ENCODE assay signal across 17 cellular contexts in the genomic region with DNA sequence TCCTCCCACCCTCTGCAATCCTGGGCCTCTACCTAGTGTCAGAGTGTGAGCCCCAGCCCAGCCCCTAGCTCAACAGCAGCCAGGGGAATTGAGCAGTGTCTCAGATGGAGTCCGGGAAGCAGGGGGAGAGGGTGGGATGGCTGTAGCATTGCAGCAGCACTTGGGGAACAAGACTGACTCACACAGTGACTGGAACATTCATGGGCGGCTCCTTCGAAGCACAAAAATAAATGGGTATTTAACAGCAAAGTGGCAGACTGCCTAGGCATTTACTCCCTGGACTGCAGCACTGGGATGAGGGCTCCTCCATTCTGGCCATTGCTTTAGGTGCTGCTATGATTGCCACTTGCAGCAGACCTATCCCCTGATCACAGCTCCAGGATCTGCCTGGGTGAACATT. TPM values are rescaled to one million over a fixed set of nuclear protein-coding genes. Genes with fewer than 3 reads are reported as not detected.
DNase-seq lines count a peak whose midpoint lies in the region; ATAC-seq, FAIRE-seq and TF ChIP-seq lines count a peak whose summit lies in the region.
"Had no signal": no experiment of that assay in that cellular context is flagged by ENCODE, and none has a peak within 500 bp of the region (broad histone marks: within the 10 kb centered on the region; RNA-seq: fewer than 3 reads in every experiment).

No MANE protein-coding gene starts in this region.

- H2AFZ ChIP-seq in astrocyte (ENCODE audit: low read depth, low read length), result peak overlapping the region; percentile 58
- H2AFZ ChIP-seq: parathyroid adenoma had no signal

- no peak for FAIRE-seq in astrocyte (lab: Jason Lieb, UNC)
- FAIRE-seq: GM19239 had no signal

- H3K27me3 Mint-ChIP-seq in astrocyte (ENCODE audit: low read depth, unreplicated experiment), result no peaks in the 10 kb centered on the region
- no peaks in the 10 kb centered on the region for H3K27me3 Mint-ChIP-seq in activated CD4-positive, alpha-beta memory T cell treated with anti-CD3 and anti-CD28 coated beads for 36 hours
- H3K27me3 Mint-ChIP-seq in CD14-positive monocyte (ENCODE audit: low read depth in 3 of 3), result peaks cover 0 to 2% (median 1%) of the 10 kb centered on the region in 3 donors

- CTCF ChIA-PET in activated CD4-positive, alpha-beta memory T cell treated with anti-CD3 and anti-CD28 coated beads for 36 hours (lab: Charles Lee), result no interaction called here

- no peaks in the 10 kb centered on the region for H3K27me3 ChIP-seq in astrocyte (ENCODE audit: insufficient read depth, low read length)
- H3K27me3 ChIP-seq: body of pancreas, MG63 had no signal

- ATAC-seq in left ventricle myocardium superior, result peak; percentile 5
- ATAC-seq in sciatic nerve, result peak; percentile 22
- ATAC-seq: body of pancreas, WTC11 had no signal

- intact Hi-C loops in left ventricle myocardium superior (cut with micrococcal nuclease), result no loop called here
- intact Hi-C loops in sciatic nerve (cut with DNase I), result no loop called here
- intact Hi-C loops in activated CD4-positive, alpha-beta memory T cell treated with anti-CD3 and anti-CD28 coated beads for 36 hours (cut with micrococcal nuclease), result no loop called here
- intact Hi-C loops in CD14-positive monocyte (cut with micrococcal nuclease), result no loop called here

- H3K4me3 Mint-ChIP-seq in astrocyte (ENCODE audit: unreplicated experiment), result no peak overlapping the region
- H3K4me3 Mint-ChIP-seq in activated CD4-positive, alpha-beta memory T cell treated with anti-CD3 and anti-CD28 coated beads for 36 hours, result no peak overlapping the region
- H3K4me3 Mint-ChIP-seq in CD14-positive monocyte, result no peak overlapping the region
- H3K4me3 Mint-ChIP-seq: immature natural killer cell, WTC11 had no signal

- H3K4me1 ChIP-seq in astrocyte (ENCODE audit: insufficient read depth, low read length), result peaks cover 23% of the 10 kb centered on the region
- H3K4me1 ChIP-seq: parathyroid adenoma had no signal

- no peak overlapping the region for H3K27ac ChIP-seq in astrocyte (ENCODE audit: low read depth, low read length)
- H3K27ac ChIP-seq: body of pancreas, parathyroid adenoma had no signal

- H3K9ac ChIP-seq in astrocyte (ENCODE audit: low read length), result no peak overlapping the region
- H3K9ac ChIP-seq: parathyroid adenoma had no signal

- in situ Hi-C loops in ACHN (cut with HindIII; ENCODE audit: low pct_ligation_motif_present, low pct_unique_long_range_greater_than_20kb, low sequenced_read_pairs), result no loop called here

- H3K27ac Mint-ChIP-seq in astrocyte (ENCODE audit: unreplicated experiment) (peak overlapping the region; percentile 30), CD14-positive monocyte (peak overlapping the region in 1 of 7 donors; percentile 28)
- no peak overlapping the region for H3K27ac Mint-ChIP-seq in activated CD4-positive, alpha-beta memory T cell treated with anti-CD3 and anti-CD28 coated beads for 36 hours
- H3K27ac Mint-ChIP-seq: immature natural killer cell, WTC11 had no signal

- no peak overlapping the region for H3K4me2 ChIP-seq in astrocyte (ENCODE audit: low read length)

- H3K79me2 ChIP-seq in astrocyte (ENCODE audit: insufficient read depth, low read length), result no peaks in the 10 kb centered on the region
- H3K79me2 ChIP-seq: parathyroid adenoma had no signal

- H3K9me3 Mint-ChIP-seq in astrocyte (ENCODE audit: unreplicated experiment) (peaks cover 2% of the 10 kb centered on the region), CD14-positive monocyte (no peaks in the 10 kb centered on the region)
- no peaks in the 10 kb centered on the region for H3K9me3 Mint-ChIP-seq in activated CD4-positive, alpha-beta memory T cell treated with anti-CD3 and anti-CD28 coated beads for 36 hours
- H3K9me3 Mint-ChIP-seq: immature natural killer cell, WTC11 had no signal

- no peak overlapping the region for H3K4me3 ChIP-seq in AG10803 (ENCODE audit: low read length)
- H3K4me3 ChIP-seq in astrocyte (ENCODE audit: insufficient read depth, low read depth, low read length), result no peak overlapping the region
- H3K4me3 ChIP-seq: body of pancreas, MG63 had no signal

- H3K4me1 Mint-ChIP-seq in astrocyte (ENCODE audit: low read depth, unreplicated experiment) (peaks cover 20% of the 10 kb centered on the region), CD14-positive monocyte (peaks cover 4% of the 10 kb centered on the region)
- H3K4me1 Mint-ChIP-seq in activated CD4-positive, alpha-beta memory T cell treated with anti-CD3 and anti-CD28 coated beads for 36 hours (ENCODE audit: low read depth), result peaks cover 11% of the 10 kb centered on the region
- H3K4me1 Mint-ChIP-seq: immature natural killer cell had no signal

- no peaks in the 10 kb centered on the region for H3K36me3 ChIP-seq in astrocyte (ENCODE audit: insufficient read depth, low read length)
- H3K36me3 ChIP-seq: MG63 had no signal

- H3K9me3 ChIP-seq in astrocyte (ENCODE audit: insufficient read depth, low read depth, low read length), result no peaks in the 10 kb centered on the region
- H3K9me3 ChIP-seq: body of pancreas, MG63 had no signal

- H4K20me1 ChIP-seq in astrocyte (ENCODE audit: insufficient read depth, low read length), result no peaks in the 10 kb centered on the region

- DNase-seq in AG10803 (ENCODE audit: low read depth) (peak; percentile 64), astrocyte (ENCODE audit: low read depth) (peak; percentile 80), left ventricle myocardium superior (no peak), sciatic nerve (ENCODE audit: low spot score) (no peak), germinal center (ENCODE audit: low spot score) (no peak), CD14-positive monocyte (ENCODE audit: low spot score) (no peak), ACHN (no peak)
- no peak for DNase-seq in activated CD4-positive, alpha-beta memory T cell treated with anti-CD3 and anti-CD28 coated beads for 36 hours
- DNase-seq: activated effector memory CD4-positive, alpha-beta T cell treated with anti-CD3 and anti-CD28 coated beads, Interleukin-2, amount 50 U/mL, for 16 hours; immature natural killer cell; MG63; midbrain; NCI-H2107 had no signal

- no peaks in the 10 kb centered on the region for H3K36me3 Mint-ChIP-seq in astrocyte (ENCODE audit: low read depth, unreplicated experiment)
- no peaks in the 10 kb centered on the region for H3K36me3 Mint-ChIP-seq in activated CD4-positive, alpha-beta memory T cell treated with anti-CD3 and anti-CD28 coated beads for 36 hours
- H3K36me3 Mint-ChIP-seq in CD14-positive monocyte, result no peaks in the 10 kb centered on the region
- H3K36me3 Mint-ChIP-seq: immature natural killer cell, WTC11 had no signal

- TF ChIP-seq CTCF in AG10803 (conservative IDR thresholded peaks at IDR 0.05; ENCODE audit: low read length) (no peak), astrocyte (IDR thresholded peaks at IDR 0.05; ENCODE audit: insufficient read depth, low read depth, low read length) (no peak), CD14-positive monocyte (IDR thresholded peaks at IDR 0.05) (no peak)

- POLR2A ChIA-PET in activated CD4-positive, alpha-beta memory T cell treated with anti-CD3 and anti-CD28 coated beads for 36 hours (lab: Charles Lee), result no interaction called here

RNA-seq across cellular contexts. Expression of a gene that starts 46.0 kb away (rescaled TPM):
- total RNA-seq in astrocyte (114 and 115 TPM in 2 replicates), left ventricle myocardium superior (66.1 TPM), sciatic nerve (45.1 TPM)
- 10 to 100 TPM; 25.1 to 25.2 TPM for total RNA-seq in activated CD4-positive, alpha-beta memory T cell treated with anti-CD3 and anti-CD28 coated beads for 36 hours
- polyA plus RNA-seq in CD14-positive monocyte, result 10 to 100 TPM; 20.0 to 29.5 TPM

Comparison
In these comparisons a context has a peak if more than half of its experiments do, and no peak if none do; other contexts are left out.
1. DNase-seq: peak in AG10803 (single experiment) and astrocyte (single experiment); none in left ventricle myocardium superior (single experiment), sciatic nerve (single experiment), germinal center (single experiment), activated CD4-positive, alpha-beta memory T cell treated with anti-CD3 and anti-CD28 coated beads for 36 hours (single experiment), CD14-positive monocyte (single experiment) and ACHN (single experiment).